Comparison of ENCODE assay signal across 27 cellular contexts in the genomic region with DNA sequence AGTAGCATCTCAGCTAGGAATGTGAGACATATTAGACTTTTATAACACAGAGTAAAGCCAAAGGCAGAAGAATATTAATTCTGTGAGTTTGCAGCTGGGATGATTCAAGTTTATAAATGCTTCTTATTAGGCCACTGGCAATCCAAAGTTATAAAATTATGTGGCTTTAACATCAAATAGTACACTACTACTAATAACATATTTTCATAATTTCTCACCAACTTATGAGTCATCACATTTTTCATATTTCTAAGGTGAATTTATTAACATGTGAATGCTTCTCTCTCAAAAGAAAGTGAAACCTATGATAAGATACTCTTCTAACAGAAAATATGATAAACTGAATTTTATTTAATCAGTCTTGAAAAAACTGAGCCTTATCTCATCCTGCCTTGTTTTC.
DNase-seq lines count a peak whose midpoint lies in the region; ATAC-seq, FAIRE-seq and TF ChIP-seq lines count a peak whose summit lies in the region.
"Had no signal": no experiment of that assay in that cellular context is flagged by ENCODE, and none has a peak within 500 bp of the region (broad histone marks: within the 10 kb centered on the region; RNA-seq: fewer than 3 reads in every experiment).

No MANE protein-coding gene starts in this region.

- TF ChIP-seq RAD21 in A549 (conservative IDR thresholded peaks at IDR 0.05 in 1 of 2, IDR thresholded peaks at IDR 0.05 in 1 of 2) (no peak), SK-N-SH (IDR thresholded peaks at IDR 0.05; ENCODE audit: low read length) (no peak)

- H3K27ac ChIP-seq in A549 (no peak overlapping the region), SK-N-SH (ENCODE audit: low read depth in 2 of 2, low read length in 1 of 2) (no peak overlapping the region)
- H3K27ac ChIP-seq: C4-2B, KMS-11, SJSA1 had no signal

- H3K9ac ChIP-seq in SK-N-SH = no peak overlapping the region
- H3K9ac ChIP-seq: KMS-11 had no signal

- FAIRE-seq in A549 (lab: Jason Lieb, UNC) = no peak
- FAIRE-seq: GM19239, H1 had no signal

- no peaks in the 10 kb centered on the region for H3F3A ChIP-seq in SK-N-SH (replicated peaks; ENCODE audit: insufficient read depth)

- H3K9me3 ChIP-seq in A549 (no peaks in the 10 kb centered on the region), SK-N-SH (peaks cover 16% of the 10 kb centered on the region; the same call in 1 of the 2 replicates)
- H3K9me3 ChIP-seq: SJSA1 had no signal

- no peak overlapping the region for H3K4me2 ChIP-seq in A549
- no peak overlapping the region for H3K4me2 ChIP-seq in SK-N-SH
- H3K4me2 ChIP-seq: KMS-11 had no signal

- no peaks in the 10 kb centered on the region for H3K27me3 ChIP-seq in SK-N-SH (ENCODE audit: insufficient read depth)
- H3K27me3 ChIP-seq: SJSA1 had no signal

- no peak overlapping the region for H3K4me3 ChIP-seq in A549
- no peak overlapping the region; a peak in 1 of 4 replicates for H3K4me3 ChIP-seq in SK-N-SH (ENCODE audit: low read depth in 2 of 2, low read length in 1 of 2)
- no peak overlapping the region for H3K4me3 ChIP-seq in epithelial cell of esophagus (ENCODE audit: low read length)
- H3K4me3 ChIP-seq: SJSA1 had no signal

- POLR2A ChIA-PET in A549 (lab: Yijun Ruan, JAX) (no interaction called here), SK-N-SH (lab: Yijun Ruan, JAX) (no interaction called here)

- no peaks in the 10 kb centered on the region for H3K9me2 ChIP-seq in SK-N-SH

- CTCF ChIA-PET in A549 (lab: Yijun Ruan, JAX) = no interaction called here
- CTCF ChIA-PET in SK-N-SH (lab: Yijun Ruan, JAX) = interaction anchor here (1.4 kb wide), 1 partner anchor 13 kb away, joined by 3 read pairs; no protein-coding TSS in a partner anchor

- no peaks in the 10 kb centered on the region for H3K36me3 ChIP-seq in SK-N-SH (replicated peaks in 1 of 2; ENCODE audit: control insufficient read depth in 1 of 2, insufficient read depth in 2 of 2, low read length in 1 of 2)
- H3K36me3 ChIP-seq: SJSA1 had no signal

- no peak for TF ChIP-seq POLR2A in A549 (IDR thresholded peaks at IDR 0.05; ENCODE audit: low read length)

- H3K4me1 ChIP-seq in A549 (no peaks in the 10 kb centered on the region), SK-N-SH (ENCODE audit: control insufficient read depth in 1 of 2, insufficient read depth in 2 of 2, low read depth in 1 of 2, low read length in 1 of 2) (no peaks in the 10 kb centered on the region)
- H3K4me1 ChIP-seq: SJSA1 had no signal

- DNase-seq in A549 (ENCODE audit: low read depth in 1 of 2, low spot score in 1 of 2) (no peak), HPDE6-E6E7 (ENCODE audit: extremely low spot score) (peak; percentile 3), SK-N-SH (no peak), epithelial cell of esophagus (ENCODE audit: low read depth) (peak; percentile 23), T-helper 9 cell (no peak), NCI-H345 (lab: John Stamatoyannopoulos, UW) (no peak)
- no peak for DNase-seq in stimulated activated CD4-positive, alpha-beta T cell treated with anti-CD3 and anti-CD28 coated beads, Interleukin-4, amount 100 ng/mL, for 1 hour
- DNase-seq: 8988T; Calu3; CD8-positive, alpha-beta memory T cell; DMS153; GDM1; IMR-90; NCI-H1092 treated with DMSO at 0.1 percent for 48 hours; NCI-H146; NCI-H2029; NCI-H2227 treated with DMSO at 0.1 percent for 48 hours; NCI-H774; NK-92 treated with Interleukin-12 subunit alpha and Interleukin-12 subunit beta, amount 100 ng/mL, for 24 hours had no signal

- no peak for TF ChIP-seq EP300 in A549 (IDR thresholded peaks at IDR 0.05)
- no peak for TF ChIP-seq EP300 in SK-N-SH (IDR thresholded peaks at IDR 0.05; ENCODE audit: borderline replicate concordance in 1 of 2, low read depth in 1 of 2, low read length in 1 of 2)

- H2AFZ ChIP-seq in SK-N-SH (ENCODE audit: low read depth) = no peak overlapping the region

- ATAC-seq in A549 = no peak
- ATAC-seq in HG02981 (IDR thresholded peaks at IDR 0.05; ENCODE audit: unreplicated experiment) = no peak
- ATAC-seq: Panc1, Right ventricle myocardium inferior had no signal

- H4K20me1 ChIP-seq in SK-N-SH (ENCODE audit: insufficient read depth) = no peaks in the 10 kb centered on the region

- no peaks in the 10 kb centered on the region for H3K79me2 ChIP-seq in SK-N-SH (ENCODE audit: insufficient read depth)

- TF ChIP-seq CTCF in A549 (IDR thresholded peaks at IDR 0.05) = no peak
- no peak for TF ChIP-seq CTCF in SK-N-SH (IDR thresholded peaks at IDR 0.05)
- TF ChIP-seq CTCF in epithelial cell of esophagus (IDR thresholded peaks at IDR 0.05; ENCODE audit: insufficient read depth, low read depth, low read length, missing control alignments) = no peak

TF ChIP-seq in A549, 52 proteins besides CTCF, POLR2A, EP300 and RAD21:
- no peak for TF ChIP-seq FOSL2 (IDR thresholded peaks at IDR 0.05)
- peak; percentile 55; the same call in 1 of the 2 replicates for TF ChIP-seq FOSL2 (CRISPR knock-in tag; IDR thresholded peaks at IDR 0.05)
- TF ChIP-seq, protein P1, sequence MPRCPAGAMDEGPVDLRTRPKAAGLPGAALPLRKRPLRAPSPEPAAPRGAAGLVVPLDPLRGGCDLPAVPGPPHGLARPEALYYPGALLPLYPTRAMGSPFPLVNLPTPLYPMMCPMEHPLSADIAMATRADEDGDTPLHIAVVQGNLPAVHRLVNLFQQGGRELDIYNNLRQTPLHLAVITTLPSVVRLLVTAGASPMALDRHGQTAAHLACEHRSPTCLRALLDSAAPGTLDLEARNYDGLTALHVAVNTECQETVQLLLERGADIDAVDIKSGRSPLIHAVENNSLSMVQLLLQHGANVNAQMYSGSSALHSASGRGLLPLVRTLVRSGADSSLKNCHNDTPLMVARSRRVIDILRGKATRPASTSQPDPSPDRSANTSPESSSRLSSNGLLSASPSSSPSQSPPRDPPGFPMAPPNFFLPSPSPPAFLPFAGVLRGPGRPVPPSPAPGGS (IDR thresholded peaks at IDR 0.05) = no peak

TF ChIP-seq in SK-N-SH, 30 proteins besides CTCF, POLR2A, EP300 and RAD21:
- no peak for TF ChIP-seq GATA2 (CRISPR knock-in tag; IDR thresholded peaks at IDR 0.05)
- no peak for TF ChIP-seq MXI1 (IDR thresholded peaks at IDR 0.05; ENCODE audit: low read depth, low read length)
- TF ChIP-seq JUND (IDR thresholded peaks at IDR 0.05) = no peak
- peak; percentile 38; the same call in 1 of the 2 replicates for TF ChIP-seq FOSL2 (IDR thresholded peaks at IDR 0.05; ENCODE audit: borderline replicate concordance, low read depth)
- TF ChIP-seq GABPA (IDR thresholded peaks at IDR 0.05; ENCODE audit: low read depth) = no peak
- no peak for TF ChIP-seq RXRA (IDR thresholded peaks at IDR 0.05; ENCODE audit: borderline replicate concordance, low read depth)
- no peak for TF ChIP-seq FOXM1 (IDR thresholded peaks at IDR 0.05; ENCODE audit: low read depth)
- TF ChIP-seq, protein P2, sequence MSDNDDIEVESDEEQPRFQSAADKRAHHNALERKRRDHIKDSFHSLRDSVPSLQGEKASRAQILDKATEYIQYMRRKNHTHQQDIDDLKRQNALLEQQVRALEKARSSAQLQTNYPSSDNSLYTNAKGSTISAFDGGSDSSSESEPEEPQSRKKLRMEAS (IDR thresholded peaks at IDR 0.05; ENCODE audit: low read depth) = no peak

Comparison
In these comparisons a context has a peak if more than half of its experiments do, and no peak if none do; other contexts are left out.
1. DNase-seq: peak in HPDE6-E6E7 (single experiment) and epithelial cell of esophagus (single experiment); none in A549 (0 of 2), SK-N-SH (single experiment), T-helper 9 cell (single experiment), NCI-H345 (single experiment) and stimulated activated CD4-positive, alpha-beta T cell treated with anti-CD3 and anti-CD28 coated beads, Interleukin-4, amount 100 ng/mL, for 1 hour (single experiment).